In the genomic region with DNA sequence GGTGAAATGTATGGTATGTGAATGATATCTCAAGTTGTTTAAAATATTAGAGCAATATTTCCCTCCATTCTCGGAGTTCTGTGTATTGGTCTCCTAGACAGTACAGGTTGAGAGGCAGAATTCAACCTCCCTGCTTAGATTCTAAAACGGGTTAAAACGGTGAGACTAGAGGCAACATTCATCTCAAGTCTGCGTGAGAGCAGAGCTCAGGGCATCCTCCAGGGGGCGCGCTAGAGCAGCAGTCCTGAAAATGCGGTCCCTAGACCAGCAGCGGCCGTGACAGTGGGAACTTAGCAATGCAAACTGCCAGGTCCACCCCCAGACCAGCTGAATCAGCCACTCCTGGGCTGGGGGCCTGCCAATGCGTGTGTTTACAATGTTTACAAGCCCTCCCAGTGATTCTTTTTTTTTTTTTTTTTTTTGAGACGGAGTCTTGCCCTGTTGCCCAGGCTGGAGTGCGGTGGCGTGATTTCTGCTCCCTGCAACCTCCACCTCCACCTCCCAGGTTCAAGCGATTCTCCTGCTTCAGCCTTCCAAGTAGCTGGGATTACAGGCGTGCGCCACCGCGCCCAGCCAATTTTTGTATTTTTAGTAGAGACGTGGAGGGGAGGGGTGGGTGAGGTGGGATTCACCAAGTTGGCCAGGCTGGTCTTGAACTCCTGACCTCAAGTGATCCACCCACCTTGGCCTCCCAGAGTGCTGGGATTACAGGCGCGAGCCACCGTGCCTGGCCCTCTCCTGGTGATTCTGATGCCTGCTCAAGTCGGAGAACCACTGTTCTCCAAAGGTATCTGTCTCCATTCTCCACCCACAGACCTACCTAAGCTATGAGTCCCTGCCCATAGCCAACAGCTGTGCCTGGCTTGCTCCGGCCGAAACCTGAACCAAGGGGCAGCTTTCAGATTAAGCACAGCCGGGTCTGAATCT, we compare ENCODE assay signal across 8 cellular contexts. TPM values are rescaled to one million over a fixed set of nuclear protein-coding genes. Genes with fewer than 3 reads are reported as not detected.
DNase-seq lines count a peak whose midpoint lies in the region; ATAC-seq and TF ChIP-seq lines count a peak whose summit lies in the region.

No MANE protein-coding gene starts in this region.

- ATAC-seq in HG03280 (IDR thresholded peaks at IDR 0.05; ENCODE audit: unreplicated experiment): peak; percentile 65
- peak; percentile 90 for ATAC-seq in Panc1
- ATAC-seq in HG02610 (IDR thresholded peaks at IDR 0.05; ENCODE audit: unreplicated experiment): no peak

- intact Hi-C loops in Panc1 (cut with micrococcal nuclease; ENCODE audit: unreplicated experiment): loop anchor here (1.0 kb wide), 1 partner anchor 54 kb away; no protein-coding TSS in a partner anchor
- intact Hi-C loops in stomach (cut with DNase I; ENCODE audit: low total_unique reads): loop anchor here (5.0 kb wide), 1 partner anchor 55 kb away; no protein-coding TSS in a partner anchor

- H3K27ac ChIP-seq in Panc1 (ENCODE audit: low read length) (no peak overlapping the region), stomach (no peak overlapping the region)

- H3K9me3 ChIP-seq in Panc1 (ENCODE audit: control insufficient read depth, insufficient read depth, low read depth, low read length) (no peaks in the 10 kb centered on the region), stomach (no peaks in the 10 kb centered on the region)

- TF ChIP-seq CTCF in Panc1 (IDR thresholded peaks at IDR 0.05) (peak; percentile 89), nephron progenitor cell (IDR thresholded peaks at IDR 0.05) (peak; percentile 91), stomach (IDR thresholded peaks at IDR 0.05) (peak in 5 of 7 experiments; percentile 66 to 92 (median 87))

- no peaks in the 10 kb centered on the region for H3K9me3 Mint-ChIP-seq in nephron progenitor cell

- no peak overlapping the region for H3K4me3 Mint-ChIP-seq in nephron progenitor cell

- H3K36me3 ChIP-seq in Panc1 (ENCODE audit: control insufficient read depth, insufficient read depth, low read length) (no peaks in the 10 kb centered on the region), stomach (peaks cover 0 to 12% (median 10%) of the 10 kb centered on the region in 4 donors)

- in situ Hi-C loops in Panc1 (cut with HindIII; ENCODE audit: low pct_unique_long_range_greater_than_20kb, low sequenced_read_pairs): no loop called here

- POLR2A ChIA-PET in Panc1 (lab: Charles Lee): interaction anchor here (0.7 kb wide), 1 partner anchor 266 kb away, joined by 8 read pairs; no protein-coding TSS in a partner anchor

- BruUV-seq in Panc1 (replicated peaks; lab: Mats Ljungman, UMichigan): no TSS peak

- no peak for TF ChIP-seq POLR2A in stomach (IDR thresholded peaks at IDR 0.05)

- H3K27ac Mint-ChIP-seq in nephron progenitor cell: no peak overlapping the region

- H3K27me3 Mint-ChIP-seq in nephron progenitor cell (ENCODE audit: low read depth, poor library complexity): peaks cover 16% of the 10 kb centered on the region

- H3K4me1 Mint-ChIP-seq in nephron progenitor cell: peaks cover 6% of the 10 kb centered on the region

- 51 to 57% (median 53%) methylated on average over 21 to 26 of the region's 26 CpGs for WGBS in stomach, 5 donors

- CTCF ChIA-PET in Panc1 (lab: Charles Lee): interaction anchor here (0.6 to 3.3 kb wide), 5 partner anchors 13 to 97 kb away, joined by 4 to 23 read pairs (median 7); no protein-coding TSS in a partner anchor

- DNase-seq in ELF-1 (ENCODE audit: low read depth, low spot score): peak; percentile 86
- peak; percentile 36 for DNase-seq in Panc1 (ENCODE audit: low read depth, low spot score)
- peak; percentile 86 to 89 for DNase-seq in activated T-cell treated with anti-CD3 and anti-CD28 coated beads, Interleukin-2, amount 50 U/mL, for 48 hours
- peak; percentile 43 for DNase-seq in fibroblast of gingiva (ENCODE audit: low read depth)
- DNase-seq in nephron progenitor cell: peak; percentile 83
- peak; percentile 87 for DNase-seq in stomach

- H3K4me1 ChIP-seq in Panc1 (ENCODE audit: control insufficient read depth, insufficient read depth, low read length) (no peaks in the 10 kb centered on the region), stomach (peaks cover 0 to 11% (median 8%) of the 10 kb centered on the region in 4 donors)

- no peak for TF ChIP-seq EP300 in stomach (IDR thresholded peaks at IDR 0.05)

- H3K27me3 ChIP-seq in Panc1 (ENCODE audit: control insufficient read depth, insufficient read depth, low read length): no peaks in the 10 kb centered on the region
- H3K27me3 ChIP-seq in stomach: no peaks in the 10 kb centered on the region

- H3K36me3 Mint-ChIP-seq in nephron progenitor cell (ENCODE audit: low read depth): no peaks in the 10 kb centered on the region

- H3K4me3 ChIP-seq in Panc1 (ENCODE audit: low read depth in 2 of 2, low read length in 2 of 2): no peak overlapping the region
- H3K4me3 ChIP-seq in stomach: no peak overlapping the region

RNA-seq across cellular contexts. Expression of a gene that starts 24.2 kb away (rescaled TPM):
- total RNA-seq in Panc1 (2021; ENCODE audit: unreplicated experiment) (46.0 TPM), stomach (10 to 100 TPM; 29.5 to 62.4 (median 43.7) TPM)
- 34.8 TPM for polyA plus RNA-seq in Panc1 (2012; ENCODE audit: insufficient read length)
- 10 to 100 TPM; 10.5 to 14.3 (median 13.6) TPM for polyA plus RNA-seq in stomach

RNA-seq across cellular contexts. Expression of a gene that starts 27.3 kb away (rescaled TPM):
- total RNA-seq in Panc1 (2021; ENCODE audit: unreplicated experiment) (77.4 TPM), stomach (100 to 1,000 TPM in 1 of 5 donors, 10 to 100 TPM in 4; 37.4 to 183 (median 54.2) TPM)
- polyA plus RNA-seq in Panc1 (2012; ENCODE audit: insufficient read length): 61.8 TPM
- polyA plus RNA-seq in stomach: 10 to 100 TPM; 17.1 to 33.0 (median 22.6) TPM

RNA-seq across cellular contexts. Expression of a gene that starts 54.7 kb away (rescaled TPM):
- 302 TPM for total RNA-seq in Panc1 (2021; ENCODE audit: unreplicated experiment)
- 235 TPM for polyA plus RNA-seq in Panc1 (2012; ENCODE audit: insufficient read length)
- total RNA-seq in stomach: 100 to 1,000 TPM in 3 of 5 donors, 10 to 100 TPM in 2; 40.3 to 184 (median 173) TPM
- polyA plus RNA-seq in stomach: 100 to 1,000 TPM in 2 of 3 donors, 10 to 100 TPM in 1; 52.7 to 187 (median 184) TPM

Comparison
In these comparisons a context has a peak if more than half of its experiments do, and no peak if none do; other contexts are left out.
1. DNase-seq: peak in every context shown above with its lines; median percentile 88 in activated T-cell treated with anti-CD3 and anti-CD28 coated beads, Interleukin-2, amount 50 U/mL, for 48 hours; 87 in stomach; 86 in ELF-1; 83 in nephron progenitor cell; 43 in fibroblast of gingiva; 36 in Panc1.